16 cellular contexts compared by ENCODE assay signal in the genomic region with DNA sequence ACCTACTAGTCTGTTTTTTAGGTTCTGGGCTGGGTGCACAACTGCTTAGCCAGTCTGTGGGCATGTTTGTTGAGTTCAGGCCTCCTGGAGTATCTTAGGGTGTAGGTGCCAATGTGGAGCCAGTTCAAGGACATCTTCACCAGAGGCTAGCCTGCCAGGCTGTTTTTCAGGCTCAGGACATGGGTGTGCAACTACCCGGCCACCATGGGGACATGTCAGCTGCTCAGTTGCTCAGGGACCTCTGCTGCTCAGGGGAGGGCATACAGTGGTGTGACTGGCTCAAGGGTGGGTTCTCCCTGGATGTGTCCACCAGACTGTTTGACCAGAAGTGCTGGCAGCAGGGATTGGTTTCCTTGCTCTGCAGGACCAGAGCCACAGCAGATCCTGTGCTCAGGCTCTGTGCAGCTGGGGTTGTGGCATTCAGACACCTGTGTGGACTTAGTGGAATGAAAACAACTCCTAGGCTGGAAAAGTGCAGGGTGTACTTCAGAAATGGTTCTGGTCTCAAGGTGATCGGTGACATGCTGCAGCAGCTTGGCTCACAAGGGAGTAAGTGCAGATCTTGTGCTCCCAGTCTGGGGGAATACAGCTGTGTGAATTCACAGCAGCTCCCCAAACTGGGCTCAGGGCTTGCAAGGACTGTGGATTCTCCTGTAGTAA. TPM values are rescaled to one million over a fixed set of nuclear protein-coding genes. Genes with fewer than 3 reads are reported as not detected.
DNase-seq lines count a peak whose midpoint lies in the region; ATAC-seq, FAIRE-seq and TF ChIP-seq lines count a peak whose summit lies in the region.
"Had no signal": no experiment of that assay in that cellular context is flagged by ENCODE, and none has a peak within 500 bp of the region (broad histone marks: within the 10 kb centered on the region; RNA-seq: fewer than 3 reads in every experiment).

No MANE protein-coding gene starts in this region.

- FAIRE-seq in HTR-8/SVneo (lab: Jason Lieb, UNC), result peak; percentile 31
- FAIRE-seq in H1 (lab: Jason Lieb, UNC), result no peak
- FAIRE-seq in pancreas (lab: Jason Lieb, UNC), result no peak
- FAIRE-seq: GM12878, GM18507 had no signal

- H4K91ac ChIP-seq in H1 (replicated peaks; ENCODE audit: insufficient read length, low read length), result no peak overlapping the region

- H3K4ac ChIP-seq in H1 (replicated peaks; ENCODE audit: insufficient read length, low read depth, low read length), result no peak overlapping the region

- H4K5ac ChIP-seq in H1 (ENCODE audit: insufficient read length, low read depth, low read length), result no peak overlapping the region

- CTCF ChIA-PET in H1 (lab: Charles Lee; ENCODE audit: partially characterized antibody), result interaction anchor here (0.5 to 1.1 kb wide), 2 partner anchors 19 to 21 kb away, joined by 3 read pairs; no protein-coding TSS in a partner anchor

- peak overlapping the region; percentile 68 for H2BK12ac ChIP-seq in H1 (ENCODE audit: low read depth, low read length)

- H2BK5ac ChIP-seq in H1 (ENCODE audit: low read depth, low read length), result 0 out of 2 replicates have a peak overlapping the region, but pooled peaks have one; percentile 49

- H3K27ac ChIP-seq in GM23338 (ENCODE audit: low read depth) (no peak overlapping the region), H1 (ENCODE audit: low read depth, low read length) (no peak overlapping the region), pancreas (peak overlapping the region in 3 of 4 donors; percentile 0 to 16 (median 3))
- H3K27ac ChIP-seq: BLaER1 treated with 17β-estradiol and CSF1 and Interleukin-3, amounts not matched to agents 10 nM and 100 nM; GM23248 had no signal

- 0 out of 2 replicates have a peak overlapping the region, but pooled peaks have one; percentile 21 for H2BK15ac ChIP-seq in H1 (ENCODE audit: low read length)

- no peak overlapping the region for H2AFZ ChIP-seq in GM23338
- H2AFZ ChIP-seq in H1 (ENCODE audit: low read length), result no peak overlapping the region
- H2AFZ ChIP-seq: GM23248 had no signal

- H3K56ac ChIP-seq in H1 (replicated peaks; ENCODE audit: insufficient read length, low read depth, low read length), result no peak overlapping the region

- H3K9ac ChIP-seq in H1 (replicated peaks in 1 of 4; ENCODE audit: extremely low read depth in 1 of 4, low read depth in 3 of 4, low read length in 3 of 4), result no peak overlapping the region; a peak in 1 of 7 replicates
- H3K9ac ChIP-seq: BLaER1 treated with 17β-estradiol and CSF1 and Interleukin-3, amounts not matched to agents 10 nM and 100 nM; GM23248 had no signal

- H4K20me1 ChIP-seq in GM23338 (replicated peaks; ENCODE audit: insufficient read depth), result peaks cover 37% of the 10 kb centered on the region; the same call in 1 of the 2 replicates
- peaks cover 2 to 11% of the 10 kb centered on the region in 2 experiments for H4K20me1 ChIP-seq in H1 (replicated peaks in 1 of 2; ENCODE audit: control insufficient read depth in 1 of 2, insufficient read depth in 2 of 2, low read length in 2 of 2)

- no peak overlapping the region for H3K4me2 ChIP-seq in GM23338
- H3K4me2 ChIP-seq in H1 (ENCODE audit: insufficient read depth in 1 of 2, low read depth in 2 of 2, low read length in 2 of 2), result no peak overlapping the region
- H3K4me2 ChIP-seq: BLaER1 treated with 17β-estradiol and CSF1 and Interleukin-3, amounts not matched to agents 10 nM and 100 nM had no signal

- peaks cover 20% of the 10 kb centered on the region for H3K4me1 ChIP-seq in GM23338 (ENCODE audit: insufficient read depth)
- H3K4me1 ChIP-seq in H1 (replicated peaks in 1 of 4; ENCODE audit: control insufficient read depth in 3 of 4, insufficient read depth in 4 of 4, low read length in 3 of 4), result peaks cover 0 to 10% (median 0%) of the 10 kb centered on the region in 4 experiments; a peak in 3 of 7 replicates
- H3K4me1 ChIP-seq in pancreas, result peaks cover 0 to 15% (median 12%) of the 10 kb centered on the region in 3 donors

- H3K14ac ChIP-seq in H1 (ENCODE audit: insufficient read length), result no peak overlapping the region

- H4K8ac ChIP-seq in H1 (ENCODE audit: extremely low read depth, insufficient read depth, low read length), result no peak overlapping the region; the same call in 1 of the 2 replicates

- peak overlapping the region; percentile 95 for H2AK5ac ChIP-seq in H1 (ENCODE audit: low read depth, low read length)

- DNase-seq in GM23338 (ENCODE audit: low spot score) (no peak), HTR-8/SVneo (ENCODE audit: insufficient read length, low spot score) (no peak), H1 (ENCODE audit: low read depth in 1 of 2, low spot score in 2 of 2) (no peak), pancreas (peak; percentile 22 to 56 (median 39)), hepatic stellate cell (ENCODE audit: low spot score) (no peak), pons (ENCODE audit: low spot score) (no peak)
- DNase-seq in central memory CD4-positive, alpha-beta T cell, result no peak
- DNase-seq: ACHN; CD4-positive, CD25-positive, alpha-beta regulatory T cell; DMS79; GM23248; HCEC 1CT; HFFc6 had no signal

- peaks cover 63% of the 10 kb centered on the region for H3K4me1 Mint-ChIP-seq in GM23338

- peaks cover 100% of the 10 kb centered on the region for H3K79me2 ChIP-seq in GM23338 (replicated peaks; ENCODE audit: insufficient read depth)
- peaks cover 6 to 97% of the 10 kb centered on the region in 2 experiments; a peak in 3 of 4 replicates for H3K79me2 ChIP-seq in H1 (ENCODE audit: control insufficient read depth in 1 of 2, insufficient read depth in 2 of 2, low read length in 2 of 2)

- H3K9me3 ChIP-seq in H1 (ENCODE audit: insufficient read depth in 2 of 2, low read depth in 1 of 2, low read length in 1 of 2) (no peaks in the 10 kb centered on the region), pancreas (no peaks in the 10 kb centered on the region)

- H3K27me3 ChIP-seq in GM23338 (ENCODE audit: insufficient read depth) (no peaks in the 10 kb centered on the region), H1 (replicated peaks in 1 of 4; ENCODE audit: control insufficient read depth in 3 of 4, extremely low read depth in 1 of 4, insufficient read depth in 3 of 4, low read length in 3 of 4) (no peaks in the 10 kb centered on the region), pancreas (no peaks in the 10 kb centered on the region)
- H3K27me3 ChIP-seq: BLaER1 treated with 17β-estradiol and CSF1 and Interleukin-3, amounts not matched to agents 10 nM and 100 nM had no signal

- H3K79me1 ChIP-seq in H1 (ENCODE audit: low read depth, low read length), result peaks cover 14% of the 10 kb centered on the region

- TF ChIP-seq CTCF in GM23338 (conservative IDR thresholded peaks at IDR 0.05; ENCODE audit: low read depth in 2 of 2) (no peak), H1 (IDR thresholded peaks at IDR 0.05; ENCODE audit: control extremely low read depth in 1 of 3, insufficient read depth in 1 of 3, low read depth in 1 of 3, low read length in 3 of 3) (no peak), pancreas (IDR thresholded peaks at IDR 0.05) (no peak)

- no peaks in the 10 kb centered on the region for H3K36me3 ChIP-seq in GM23338 (ENCODE audit: insufficient read depth)
- H3K36me3 ChIP-seq in H1 (ENCODE audit: control insufficient read depth in 2 of 4, insufficient read depth in 4 of 4, low read length in 3 of 4), result no peaks in the 10 kb centered on the region
- no peaks in the 10 kb centered on the region for H3K36me3 ChIP-seq in pancreas

- no peaks in the 10 kb centered on the region for H3F3A ChIP-seq in GM23338 (replicated peaks; ENCODE audit: low read depth)

- no peaks in the 10 kb centered on the region; the same call in 2 of the 3 replicates for H3K36me3 Mint-ChIP-seq in GM23338 (ENCODE audit: low read depth)

- no peak overlapping the region for H2BK20ac ChIP-seq in H1 (ENCODE audit: low read length)

- ATAC-seq in GM23338 (no peak; the same call in 2 of the 3 replicates), pancreas (peak; percentile 67 to 90 (median 84))
- ATAC-seq: GM12878 had no signal

- no peak overlapping the region for H3K23ac ChIP-seq in H1 (ENCODE audit: insufficient read length)

- POLR2A ChIA-PET in H1 (lab: Charles Lee; ENCODE audit: partially characterized antibody), result interaction anchor here (0.7 kb wide), 1 partner anchor 14 kb away, joined by 3 read pairs; no protein-coding TSS in a partner anchor

- TF ChIP-seq RAD21 in H1 (IDR thresholded peaks at IDR 0.05 in 1 of 2, conservative IDR thresholded peaks at IDR 0.05 in 1 of 2; ENCODE audit: low read depth in 2 of 2, low read length in 2 of 2), result no peak

- H3K23me2 ChIP-seq in H1 (ENCODE audit: low read depth, low read length), result no peaks in the 10 kb centered on the region

- no peak overlapping the region for H3K18ac ChIP-seq in H1 (ENCODE audit: extremely low read depth, low read length)

- H3K4me3 ChIP-seq in GM23338 (no peak overlapping the region), H1 (ENCODE audit: extremely low read depth in 1 of 4, insufficient read depth in 2 of 4, low read depth in 3 of 4, low read length in 4 of 4) (no peak overlapping the region), pancreas (no peak overlapping the region)
- H3K4me3 ChIP-seq: BLaER1 treated with 17β-estradiol and CSF1 and Interleukin-3, amounts not matched to agents 10 nM and 100 nM; GM12878; GM23248 had no signal

- H3K27me3 Mint-ChIP-seq in GM23338 (ENCODE audit: insufficient read depth, low read depth, poor library complexity), result no peaks in the 10 kb centered on the region

- no peaks in the 10 kb centered on the region; the same call in 2 of the 3 replicates for H3K9me3 Mint-ChIP-seq in GM23338

- peak overlapping the region; percentile 80 for H3K27ac Mint-ChIP-seq in GM23338
- H3K27ac Mint-ChIP-seq: CD4-positive, CD25-positive, alpha-beta regulatory T cell; HFFc6 had no signal

- H3K9me2 ChIP-seq in GM23338 (ENCODE audit: insufficient read depth), result no peaks in the 10 kb centered on the region

- 73% methylated on average over 2 of the region's 2 CpGs; no CpG with 5 or more reads in 1 of the 2 experiments for WGBS in H1 (ENCODE audit: extremely low coverage in 1 of 2, insufficient coverage in 1 of 2, insufficient read length in 1 of 2, insufficient replicate concordance in 2 of 2, low coverage in 1 of 2, low lambda C conversion rate in 2 of 2, missing lambda C conversion rate in 1 of 2), 2 experiments
- WGBS in pancreas, 2 donors, result 36 to 51% methylated on average over 2 of the region's 2 CpGs

- H2BK120ac ChIP-seq in H1 (replicated peaks; ENCODE audit: low read depth, low read length), result no peak overlapping the region

- intact Hi-C loops in pancreas (cut with DNase I), result no loop called here

- TF ChIP-seq EP300 in H1 (IDR thresholded peaks at IDR 0.05; ENCODE audit: borderline replicate concordance in 1 of 2, low read depth in 2 of 2, low read length in 2 of 2), result no peak

- H3K4me3 Mint-ChIP-seq in GM23338, result no peak overlapping the region
- H3K4me3 Mint-ChIP-seq: CD4-positive, CD25-positive, alpha-beta regulatory T cell; HFFc6 had no signal

- no peak for TF ChIP-seq POLR2A in H1 (IDR thresholded peaks at IDR 0.05; ENCODE audit: control extremely low read depth in 1 of 2, low read depth in 2 of 2, low read length in 2 of 2)

RNA-seq across cellular contexts. Expression of gene PALS2, which starts 44.8 kb away (rescaled TPM):
- 47.0 and 51.8 TPM in 2 replicates for total RNA-seq in GM23338 (2014; rRNA removed; shearing (Covaris generic))
- polyA plus RNA-seq in GM23338 (2016; fragmentation: Nextera tagmentation; extraction: Ambion mirVana) (115 and 125 TPM in 2 replicates), H1 (2011; rRNA removed) (6.1 and 10.4 TPM in 2 replicates), pancreas (1 to 10 TPM; 4.1 to 9.9 TPM)
- total RNA-seq in H1 (2021; fragmentation: NEBNext Ultra II Directional; extraction: Animal tissue kit (Norgen Biotek cat#: 25700)), result 84.1 and 98.3 TPM in 2 replicates
- polyA plus RNA-seq in H1 (2011; cell fraction: cytosol; rRNA removed), result 18.7 TPM
- 5.3 TPM for polyA plus RNA-seq in H1 (2011; cell fraction: nucleus; rRNA removed)
- polyA plus RNA-seq in H1 (2012, experiment 1 of 2), result 25.6 to 55.7 TPM (median 33.8 TPM) in 4 replicates
- polyA plus RNA-seq in H1 (2012, experiment 2 of 2), result 5.5 TPM
- polyA plus RNA-seq in H1 (2013, experiment 1 of 2), result 28.3 TPM
- polyA plus RNA-seq in H1 (2013, experiment 2 of 2), result 30.3 TPM
- 16.4 and 32.4 TPM in 2 replicates for polyA minus RNA-seq in H1 (2011; rRNA and poly(A)+ RNA removed)
- polyA minus RNA-seq in H1 (2011; cell fraction: cytosol; rRNA and poly(A)+ RNA removed), result 16.7 TPM
- 58.0 TPM for polyA minus RNA-seq in H1 (2011; cell fraction: nucleus; rRNA and poly(A)+ RNA removed)
- 10 to 100 TPM; 26.4 to 36.7 (median 34.5) TPM for total RNA-seq in pancreas

Comparison
In these comparisons a context has a peak if more than half of its experiments do, and no peak if none do; other contexts are left out.
1. DNase-seq: peak in pancreas (6 of 6); none in GM23338 (single experiment), HTR-8/SVneo (single experiment), H1 (0 of 2), central memory CD4-positive, alpha-beta T cell (single experiment), hepatic stellate cell (single experiment) and pons (single experiment).
2. H3K27ac ChIP-seq: peak in pancreas (3 of 4); none in GM23338 (single experiment) and H1 (single experiment).